ENCODE assay signal across 1 cellular context in the genomic region with DNA sequence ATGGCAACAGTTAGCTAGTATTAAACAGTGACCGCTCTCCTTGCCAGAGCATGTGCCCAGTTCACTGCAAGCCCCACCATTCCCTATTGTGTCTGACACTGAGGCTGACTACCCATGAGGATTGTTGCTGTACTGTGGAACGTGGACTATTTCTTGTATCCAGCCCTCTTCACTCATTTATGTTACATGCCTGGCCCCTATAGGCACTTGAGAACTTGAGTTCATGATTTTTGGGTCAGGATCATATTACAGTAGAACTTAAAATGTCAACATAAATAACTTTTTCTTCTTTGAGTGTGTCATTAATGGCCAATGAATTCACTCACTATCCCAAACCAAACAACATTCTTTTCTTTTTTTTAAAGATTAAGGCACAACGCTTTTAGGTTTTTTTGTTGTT.
TF ChIP-seq lines count a peak whose summit lies in the region.

No MANE protein-coding gene starts in this region.

TF ChIP-seq in HepG2, 621 proteins besides CTCF, POLR2A, EP300 and RAD21 (continued from another document):
- TF ChIP-seq PBX2 (CRISPR knock-in tag; IDR thresholded peaks at IDR 0.05) (no peak), SMC3 (IDR thresholded peaks at IDR 0.05; ENCODE audit: low read length) (0 out of 2 replicates have a peak, but pooled peaks have one; percentile 10), PRMT3 (CRISPR knock-in tag; IDR thresholded peaks at IDR 0.05; ENCODE audit: borderline replicate concordance, low read depth) (no peak), ARNTL (CRISPR knock-in tag; IDR thresholded peaks at IDR 0.05) (no peak), SIX1 (CRISPR knock-in tag; IDR thresholded peaks at IDR 0.05; ENCODE audit: borderline replicate concordance) (peak; percentile 31; the same call in 1 of the 2 replicates), STAG1 (CRISPR knock-in tag; IDR thresholded peaks at IDR 0.05) (peak; percentile 48), TEAD3 (CRISPR knock-in tag; optimal IDR thresholded peaks at IDR 0.05; ENCODE audit: borderline replicate concordance) (no peak)
TF ChIP-seq in HepG2: peak in this region for 3.
